Comparison of ENCODE assay signal across 2 cellular contexts in genomic region chr20:20414640-20415274, GRCh38.
TF ChIP-seq lines count a peak whose summit lies in the region.

No MANE protein-coding gene starts in this region.

TF ChIP-seq in SK-N-SH, 30 proteins besides CTCF, POLR2A, EP300 and RAD21 (continued from another document):
- TF ChIP-seq GATA2 (CRISPR knock-in tag; IDR thresholded peaks at IDR 0.05) (peak; percentile 60), FOXM1 (IDR thresholded peaks at IDR 0.05; ENCODE audit: low read depth) (no peak), TCF12 (IDR thresholded peaks at IDR 0.05) (no peak), POLR2AphosphoS5 (IDR thresholded peaks at IDR 0.05; ENCODE audit: low read depth, low read length) (no peak)
- TF ChIP-seq, protein P1, sequence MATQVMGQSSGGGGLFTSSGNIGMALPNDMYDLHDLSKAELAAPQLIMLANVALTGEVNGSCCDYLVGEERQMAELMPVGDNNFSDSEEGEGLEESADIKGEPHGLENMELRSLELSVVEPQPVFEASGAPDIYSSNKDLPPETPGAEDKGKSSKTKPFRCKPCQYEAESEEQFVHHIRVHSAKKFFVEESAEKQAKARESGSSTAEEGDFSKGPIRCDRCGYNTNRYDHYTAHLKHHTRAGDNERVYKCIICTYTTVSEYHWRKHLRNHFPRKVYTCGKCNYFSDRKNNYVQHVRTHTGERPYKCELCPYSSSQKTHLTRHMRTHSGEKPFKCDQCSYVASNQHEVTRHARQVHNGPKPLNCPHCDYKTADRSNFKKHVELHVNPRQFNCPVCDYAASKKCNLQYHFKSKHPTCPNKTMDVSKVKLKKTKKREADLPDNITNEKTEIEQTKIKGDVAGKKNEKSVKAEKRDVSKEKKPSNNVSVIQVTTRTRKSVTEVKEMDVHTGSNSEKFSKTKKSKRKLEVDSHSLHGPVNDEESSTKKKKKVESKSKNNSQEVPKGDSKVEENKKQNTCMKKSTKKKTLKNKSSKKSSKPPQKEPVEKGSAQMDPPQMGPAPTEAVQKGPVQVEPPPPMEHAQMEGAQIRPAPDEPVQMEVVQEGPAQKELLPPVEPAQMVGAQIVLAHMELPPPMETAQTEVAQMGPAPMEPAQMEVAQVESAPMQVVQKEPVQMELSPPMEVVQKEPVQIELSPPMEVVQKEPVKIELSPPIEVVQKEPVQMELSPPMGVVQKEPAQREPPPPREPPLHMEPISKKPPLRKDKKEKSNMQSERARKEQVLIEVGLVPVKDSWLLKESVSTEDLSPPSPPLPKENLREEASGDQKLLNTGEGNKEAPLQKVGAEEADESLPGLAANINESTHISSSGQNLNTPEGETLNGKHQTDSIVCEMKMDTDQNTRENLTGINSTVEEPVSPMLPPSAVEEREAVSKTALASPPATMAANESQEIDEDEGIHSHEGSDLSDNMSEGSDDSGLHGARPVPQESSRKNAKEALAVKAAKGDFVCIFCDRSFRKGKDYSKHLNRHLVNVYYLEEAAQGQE (IDR thresholded peaks at IDR 0.05; ENCODE audit: low read depth, low read length): no peak
TF ChIP-seq in SK-N-SH: peak in this region for 1.

TF ChIP-seq in SK-N-SH treated with all-trans-retinoic acid at 6 μM for 48 hours, 23 proteins besides CTCF, POLR2A, EP300 and RAD21 (continued from another document):
- TF ChIP-seq ZFP3 (CRISPR knock-in tag; IDR thresholded peaks at IDR 0.05) (no peak), CREB5 (CRISPR knock-in tag; IDR thresholded peaks at IDR 0.05; ENCODE audit: low read depth) (no peak), TCF4 (CRISPR knock-in tag; IDR thresholded peaks at IDR 0.05; ENCODE audit: borderline replicate concordance) (no peak)
TF ChIP-seq in SK-N-SH treated with all-trans-retinoic acid at 6 μM for 48 hours: peak in this region for 0.
